ENCODE assay signal across 20 cellular contexts in the genomic region with DNA sequence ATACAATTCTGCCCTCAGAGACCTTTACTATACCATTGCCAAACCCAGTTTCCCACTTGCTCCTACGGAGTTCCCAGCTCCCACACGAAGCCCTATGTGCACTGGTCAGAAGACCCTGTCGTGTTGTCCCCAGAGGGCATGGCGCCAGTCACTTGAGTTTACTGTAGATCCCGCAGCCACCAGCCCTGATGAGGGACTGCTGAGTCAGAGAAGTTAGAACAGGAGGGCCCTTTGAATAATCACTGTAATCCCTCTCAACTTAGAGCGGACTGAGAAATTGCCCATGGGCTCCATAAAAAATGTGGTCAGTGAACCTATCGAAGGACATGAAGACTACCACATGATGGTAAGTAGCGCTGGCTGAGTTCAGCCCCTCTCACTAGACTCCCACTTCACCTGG.
"Had no signal": no experiment of that assay in that cellular context is flagged by ENCODE, and none has a peak within 500 bp of the region (broad histone marks: within the 10 kb centered on the region; RNA-seq: fewer than 3 reads in every experiment).

No MANE protein-coding gene starts in this region.

- H3K4me3 Mint-ChIP-seq: immature natural killer cell, memory B cell, mesothelial cell of epicardium, naive B cell, nephron had no signal

- FAIRE-seq: endothelial cell of umbilical vein, frontal cortex, keratinocyte had no signal

- DNase-seq: colonic mucosa; dermis blood vessel endothelial cell; immature natural killer cell; left lung; lower lobe of right lung; naive B cell; sigmoid colon; stimulated activated CD4-positive, alpha-beta T cell treated with anti-CD3 and anti-CD28 coated beads, Interleukin-12 subunit alpha, Interleukin-12 subunit beta, amount 100 ng/mL, for 4 hours; stimulated activated naive CD4-positive, alpha-beta T cell treated with Interleukin-2 at 50 U/mL for 16 hours; thyroid gland; upper lobe of right lung had no signal

- H3K9me3 ChIP-seq: colonic mucosa, left lung, lower lobe of right lung, sigmoid colon, thyroid gland, upper lobe of right lung, vagina had no signal

- H3K4me3 ChIP-seq: colonic mucosa, left lung, lower lobe of right lung, sigmoid colon, skin epidermis, thyroid gland, upper lobe of right lung, vagina had no signal

- H3K4me1 ChIP-seq: colonic mucosa, lower lobe of right lung, parathyroid adenoma, sigmoid colon, thyroid gland, upper lobe of right lung, vagina had no signal

- ATAC-seq: left lung, lower lobe of right lung, upper lobe of right lung had no signal

- H3K27me3 Mint-ChIP-seq: memory B cell, naive B cell had no signal

- H3K9me3 Mint-ChIP-seq: immature natural killer cell, memory B cell, mesothelial cell of epicardium, nephron had no signal

- H3K27ac Mint-ChIP-seq: immature natural killer cell, memory B cell, mesothelial cell of epicardium, nephron had no signal

- H3K4me1 Mint-ChIP-seq: immature natural killer cell, mesothelial cell of epicardium, nephron had no signal

- H3K27ac ChIP-seq: colonic mucosa, left lung, lower lobe of right lung, parathyroid adenoma, sigmoid colon, skin epidermis, thyroid gland, upper lobe of right lung, vagina had no signal

- H3K27me3 ChIP-seq: colonic mucosa, left lung, sigmoid colon, thyroid gland, upper lobe of right lung, vagina had no signal
